ENCODE assay signal across 8 cellular contexts in genomic region chr17:57622886-57623433, GRCh38.
DNase-seq lines count a peak whose midpoint lies in the region; ATAC-seq and TF ChIP-seq lines count a peak whose summit lies in the region.

No MANE protein-coding gene starts in this region.

- TF ChIP-seq CTCF in HFFc6 (IDR thresholded peaks at IDR 0.05) (no peak), osteoblast (IDR thresholded peaks at IDR 0.05; ENCODE audit: extremely low read depth, low read depth, low read length) (no peak)

- H3K79me2 ChIP-seq in osteoblast (ENCODE audit: insufficient read depth, low read length): no peaks in the 10 kb centered on the region

- no peaks in the 10 kb centered on the region for H4K20me1 ChIP-seq in osteoblast (ENCODE audit: insufficient read depth, low read length)

- H3K4me3 Mint-ChIP-seq in T-helper 1 cell treated with Interleukin-12 subunit alpha and Interleukin-12 subunit beta and Interleukin-4 antibody, amounts not matched to agents 30 μg/mL and 1 μg/mL, for 36 hours: no peak overlapping the region
- H3K4me3 Mint-ChIP-seq in HFFc6: peak overlapping the region; percentile 62
- no peak overlapping the region for H3K4me3 Mint-ChIP-seq in central memory CD8-positive, alpha-beta T cell

- H3K27me3 Mint-ChIP-seq in T-helper 1 cell treated with Interleukin-12 subunit alpha and Interleukin-12 subunit beta and Interleukin-4 antibody, amounts not matched to agents 30 μg/mL and 1 μg/mL, for 36 hours (ENCODE audit: low read depth): no peaks in the 10 kb centered on the region
- H3K27me3 Mint-ChIP-seq in HFFc6 (ENCODE audit: insufficient read depth): no peaks in the 10 kb centered on the region; the same call in 1 of the 2 replicates
- H3K27me3 Mint-ChIP-seq in central memory CD8-positive, alpha-beta T cell: no peaks in the 10 kb centered on the region

- no peak overlapping the region for H2AFZ ChIP-seq in osteoblast (ENCODE audit: low read length)

- no peak overlapping the region for H3K4me2 ChIP-seq in osteoblast (ENCODE audit: insufficient read depth, low read length)

- H3K4me3 ChIP-seq in osteoblast (ENCODE audit: insufficient read depth, low read length) (no peak overlapping the region), HAP-1 (no peak overlapping the region)

- H3K36me3 ChIP-seq in osteoblast (ENCODE audit: insufficient read depth, low read length): no peaks in the 10 kb centered on the region
- no peaks in the 10 kb centered on the region for H3K36me3 ChIP-seq in HAP-1 (replicated peaks)

- H3K9me3 ChIP-seq in osteoblast (ENCODE audit: low read depth, low read length) (no peaks in the 10 kb centered on the region), HAP-1 (no peaks in the 10 kb centered on the region)

- no peak overlapping the region for H3K27ac ChIP-seq in osteoblast (ENCODE audit: low read depth, low read length)

- H3K4me1 ChIP-seq in osteoblast (ENCODE audit: insufficient read depth, low read length): peaks cover 3% of the 10 kb centered on the region
- no peaks in the 10 kb centered on the region for H3K4me1 ChIP-seq in HAP-1

- in situ Hi-C loops in HAP-1 (cut with MboI; ENCODE audit: low sequenced_read_pairs): no loop called here

- H3K9me3 Mint-ChIP-seq in T-helper 1 cell treated with Interleukin-12 subunit alpha and Interleukin-12 subunit beta and Interleukin-4 antibody, amounts not matched to agents 30 μg/mL and 1 μg/mL, for 36 hours: no peaks in the 10 kb centered on the region
- no peaks in the 10 kb centered on the region for H3K9me3 Mint-ChIP-seq in HFFc6
- no peaks in the 10 kb centered on the region for H3K9me3 Mint-ChIP-seq in central memory CD8-positive, alpha-beta T cell

- H3K4me1 Mint-ChIP-seq in T-helper 1 cell treated with Interleukin-12 subunit alpha and Interleukin-12 subunit beta and Interleukin-4 antibody, amounts not matched to agents 30 μg/mL and 1 μg/mL, for 36 hours (ENCODE audit: low read depth): peaks cover 17% of the 10 kb centered on the region
- H3K4me1 Mint-ChIP-seq in HFFc6 (ENCODE audit: low read depth): peaks cover 58% of the 10 kb centered on the region
- H3K4me1 Mint-ChIP-seq in central memory CD8-positive, alpha-beta T cell: peaks cover 34% of the 10 kb centered on the region

- DNase-seq in T-helper 1 cell (no peak), HFFc6 (peak; percentile 92), NCI-H226 (peak; percentile 40), osteoblast (ENCODE audit: insufficient read length, low spot score, missing footprints) (peak; percentile 86), HAP-1 (ENCODE audit: low spot score in 2 of 2) (no peak), globus pallidus (ENCODE audit: low spot score) (no peak)
- DNase-seq in central memory CD8-positive, alpha-beta T cell (ENCODE audit: low spot score in 2 of 2): no peak

- H3K27me3 ChIP-seq in osteoblast (ENCODE audit: insufficient read depth, low read length) (no peaks in the 10 kb centered on the region), HAP-1 (ENCODE audit: low read depth) (no peaks in the 10 kb centered on the region)

- H3K27ac Mint-ChIP-seq in T-helper 1 cell treated with Interleukin-12 subunit alpha and Interleukin-12 subunit beta and Interleukin-4 antibody, amounts not matched to agents 30 μg/mL and 1 μg/mL, for 36 hours: peak overlapping the region; percentile 32
- peak overlapping the region; percentile 91 for H3K27ac Mint-ChIP-seq in HFFc6
- peak overlapping the region; percentile 32 for H3K27ac Mint-ChIP-seq in central memory CD8-positive, alpha-beta T cell (ENCODE audit: low read depth)

- no peak for ATAC-seq in central memory CD8-positive, alpha-beta T cell (replicated peaks; ENCODE audit: extremely low read depth, poor library complexity, severe bottlenecking)

- H3K36me3 Mint-ChIP-seq in T-helper 1 cell treated with Interleukin-12 subunit alpha and Interleukin-12 subunit beta and Interleukin-4 antibody, amounts not matched to agents 30 μg/mL and 1 μg/mL, for 36 hours (ENCODE audit: low read depth): peaks cover 16% of the 10 kb centered on the region
- peaks cover 11% of the 10 kb centered on the region; the same call in 1 of the 2 replicates for H3K36me3 Mint-ChIP-seq in HFFc6 (ENCODE audit: low read depth)
- H3K36me3 Mint-ChIP-seq in central memory CD8-positive, alpha-beta T cell (ENCODE audit: insufficient read depth): peaks cover 18% of the 10 kb centered on the region

Comparison
In these comparisons a context has a peak if more than half of its experiments do, and no peak if none do; other contexts are left out.
1. H3K27ac Mint-ChIP-seq: peak in every context shown above with its lines; median percentile 91 in HFFc6; 32 in T-helper 1 cell treated with Interleukin-12 subunit alpha and Interleukin-12 subunit beta and Interleukin-4 antibody, amounts not matched to agents 30 μg/mL and 1 μg/mL, for 36 hours; 32 in central memory CD8-positive, alpha-beta T cell.
2. DNase-seq: peak in HFFc6 (single experiment), NCI-H226 (single experiment) and osteoblast (single experiment); none in T-helper 1 cell (0 of 5), central memory CD8-positive, alpha-beta T cell (0 of 2), HAP-1 (0 of 2) and globus pallidus (single experiment).